Comparison of ENCODE assay signal across 1 cellular context in the genomic region with DNA sequence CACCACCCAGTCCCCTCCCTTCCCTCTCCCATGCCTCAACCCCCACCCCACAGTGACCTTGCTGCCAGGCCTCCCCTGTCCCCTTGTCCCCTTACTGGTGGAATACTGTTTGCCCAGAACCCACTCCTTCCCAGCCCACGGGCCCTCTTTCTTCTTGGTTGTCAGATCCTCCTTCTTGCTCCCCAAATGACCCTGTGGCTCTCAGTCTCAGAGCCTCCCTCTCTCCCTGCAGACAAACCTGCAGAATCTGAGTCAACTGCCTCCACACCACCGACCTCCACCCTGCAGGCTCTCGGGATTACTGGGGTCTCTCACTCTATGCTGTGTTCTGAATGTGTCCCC.
A peak's percentile ranks its signal among the peaks of the same experiment; 100 is the strongest.
TF ChIP-seq lines count a peak whose summit lies in the region.

No MANE protein-coding gene starts in this region.

TF ChIP-seq in HepG2, 621 proteins besides CTCF, POLR2A, EP300 and RAD21:
- TF ChIP-seq ZNF12 (CRISPR knock-in tag; IDR thresholded peaks at IDR 0.05) (no peak), KAT2B (IDR thresholded peaks at IDR 0.05; ENCODE audit: borderline replicate concordance, low read depth, low read length) (no peak), ZNF543 (CRISPR knock-in tag; IDR thresholded peaks at IDR 0.05) (0 out of 2 replicates have a peak, but pooled peaks have one; percentile 12), ZFX (CRISPR knock-in tag; IDR thresholded peaks at IDR 0.05; ENCODE audit: low read depth) (peak; percentile 16), SP4 (CRISPR knock-in tag; IDR thresholded peaks at IDR 0.05) (peak; percentile 11; the same call in 1 of the 2 replicates), ZNF841 (CRISPR knock-in tag; IDR thresholded peaks at IDR 0.05; ENCODE audit: borderline replicate concordance) (no peak), NFE2L1 (CRISPR knock-in tag; IDR thresholded peaks at IDR 0.05; ENCODE audit: borderline replicate concordance) (no peak), ZNF230 (CRISPR knock-in tag; IDR thresholded peaks at IDR 0.05) (0 out of 2 replicates have a peak, but pooled peaks have one; percentile 26)
- TF ChIP-seq, protein P1, sequence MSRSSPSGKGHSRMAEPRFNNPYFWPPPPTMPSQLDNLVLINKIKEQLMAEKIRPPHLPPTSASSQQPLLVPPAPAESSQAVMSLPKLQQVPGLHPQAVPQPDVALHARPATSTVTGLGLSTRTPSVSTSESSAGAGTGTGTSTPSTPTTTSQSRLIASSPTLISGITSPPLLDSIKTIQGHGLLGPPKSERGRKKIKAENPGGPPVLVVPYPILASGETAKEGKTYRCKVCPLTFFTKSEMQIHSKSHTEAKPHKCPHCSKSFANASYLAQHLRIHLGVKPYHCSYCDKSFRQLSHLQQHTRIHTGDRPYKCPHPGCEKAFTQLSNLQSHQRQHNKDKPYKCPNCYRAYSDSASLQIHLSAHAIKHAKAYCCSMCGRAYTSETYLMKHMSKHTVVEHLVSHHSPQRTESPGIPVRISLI (CRISPR knock-in tag; IDR thresholded peaks at IDR 0.05; ENCODE audit: borderline replicate concordance) = 0 out of 2 replicates have a peak, but pooled peaks have one; percentile 1
- TF ChIP-seq, protein P2, sequence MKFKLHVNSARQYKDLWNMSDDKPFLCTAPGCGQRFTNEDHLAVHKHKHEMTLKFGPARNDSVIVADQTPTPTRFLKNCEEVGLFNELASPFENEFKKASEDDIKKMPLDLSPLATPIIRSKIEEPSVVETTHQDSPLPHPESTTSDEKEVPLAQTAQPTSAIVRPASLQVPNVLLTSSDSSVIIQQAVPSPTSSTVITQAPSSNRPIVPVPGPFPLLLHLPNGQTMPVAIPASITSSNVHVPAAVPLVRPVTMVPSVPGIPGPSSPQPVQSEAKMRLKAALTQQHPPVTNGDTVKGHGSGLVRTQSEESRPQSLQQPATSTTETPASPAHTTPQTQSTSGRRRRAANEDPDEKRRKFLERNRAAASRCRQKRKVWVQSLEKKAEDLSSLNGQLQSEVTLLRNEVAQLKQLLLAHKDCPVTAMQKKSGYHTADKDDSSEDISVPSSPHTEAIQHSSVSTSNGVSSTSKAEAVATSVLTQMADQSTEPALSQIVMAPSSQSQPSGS (CRISPR knock-in tag; IDR thresholded peaks at IDR 0.05) = peak; percentile 6; the same call in 1 of the 2 replicates
- TF ChIP-seq, protein P3, sequence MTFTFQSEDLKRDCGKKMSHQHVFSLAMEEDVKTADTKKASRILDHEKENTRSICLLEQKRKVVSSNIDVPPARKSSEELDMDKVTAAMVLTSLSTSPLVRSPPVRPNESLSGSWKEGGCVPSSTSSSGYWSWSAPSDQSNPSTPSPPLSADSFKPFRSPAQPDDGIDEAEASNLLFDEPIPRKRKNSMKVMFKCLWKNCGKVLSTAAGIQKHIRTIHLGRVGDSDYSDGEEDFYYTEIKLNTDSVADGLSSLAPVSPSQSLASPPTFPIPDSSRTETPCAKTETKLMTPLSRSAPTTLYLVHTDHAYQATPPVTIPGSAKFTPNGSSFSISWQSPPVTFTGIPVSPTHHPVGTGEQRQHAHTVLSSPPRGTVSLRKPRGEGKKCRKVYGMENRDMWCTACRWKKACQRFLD (CRISPR knock-in tag; IDR thresholded peaks at IDR 0.05; ENCODE audit: borderline replicate concordance) = peak; percentile 23; the same call in 1 of the 2 replicates
- TF ChIP-seq, protein P4, sequence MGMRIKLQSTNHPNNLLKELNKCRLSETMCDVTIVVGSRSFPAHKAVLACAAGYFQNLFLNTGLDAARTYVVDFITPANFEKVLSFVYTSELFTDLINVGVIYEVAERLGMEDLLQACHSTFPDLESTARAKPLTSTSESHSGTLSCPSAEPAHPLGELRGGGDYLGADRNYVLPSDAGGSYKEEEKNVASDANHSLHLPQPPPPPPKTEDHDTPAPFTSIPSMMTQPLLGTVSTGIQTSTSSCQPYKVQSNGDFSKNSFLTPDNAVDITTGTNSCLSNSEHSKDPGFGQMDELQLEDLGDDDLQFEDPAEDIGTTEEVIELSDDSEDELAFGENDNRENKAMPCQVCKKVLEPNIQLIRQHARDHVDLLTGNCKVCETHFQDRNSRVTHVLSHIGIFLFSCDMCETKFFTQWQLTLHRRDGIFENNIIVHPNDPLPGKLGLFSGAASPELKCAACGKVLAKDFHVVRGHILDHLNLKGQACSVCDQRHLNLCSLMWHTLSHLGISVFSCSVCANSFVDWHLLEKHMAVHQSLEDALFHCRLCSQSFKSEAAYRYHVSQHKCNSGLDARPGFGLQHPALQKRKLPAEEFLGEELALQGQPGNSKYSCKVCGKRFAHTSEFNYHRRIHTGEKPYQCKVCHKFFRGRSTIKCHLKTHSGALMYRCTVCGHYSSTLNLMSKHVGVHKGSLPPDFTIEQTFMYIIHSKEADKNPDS (CRISPR knock-in tag; IDR thresholded peaks at IDR 0.05) = no peak
- TF ChIP-seq, protein P5, sequence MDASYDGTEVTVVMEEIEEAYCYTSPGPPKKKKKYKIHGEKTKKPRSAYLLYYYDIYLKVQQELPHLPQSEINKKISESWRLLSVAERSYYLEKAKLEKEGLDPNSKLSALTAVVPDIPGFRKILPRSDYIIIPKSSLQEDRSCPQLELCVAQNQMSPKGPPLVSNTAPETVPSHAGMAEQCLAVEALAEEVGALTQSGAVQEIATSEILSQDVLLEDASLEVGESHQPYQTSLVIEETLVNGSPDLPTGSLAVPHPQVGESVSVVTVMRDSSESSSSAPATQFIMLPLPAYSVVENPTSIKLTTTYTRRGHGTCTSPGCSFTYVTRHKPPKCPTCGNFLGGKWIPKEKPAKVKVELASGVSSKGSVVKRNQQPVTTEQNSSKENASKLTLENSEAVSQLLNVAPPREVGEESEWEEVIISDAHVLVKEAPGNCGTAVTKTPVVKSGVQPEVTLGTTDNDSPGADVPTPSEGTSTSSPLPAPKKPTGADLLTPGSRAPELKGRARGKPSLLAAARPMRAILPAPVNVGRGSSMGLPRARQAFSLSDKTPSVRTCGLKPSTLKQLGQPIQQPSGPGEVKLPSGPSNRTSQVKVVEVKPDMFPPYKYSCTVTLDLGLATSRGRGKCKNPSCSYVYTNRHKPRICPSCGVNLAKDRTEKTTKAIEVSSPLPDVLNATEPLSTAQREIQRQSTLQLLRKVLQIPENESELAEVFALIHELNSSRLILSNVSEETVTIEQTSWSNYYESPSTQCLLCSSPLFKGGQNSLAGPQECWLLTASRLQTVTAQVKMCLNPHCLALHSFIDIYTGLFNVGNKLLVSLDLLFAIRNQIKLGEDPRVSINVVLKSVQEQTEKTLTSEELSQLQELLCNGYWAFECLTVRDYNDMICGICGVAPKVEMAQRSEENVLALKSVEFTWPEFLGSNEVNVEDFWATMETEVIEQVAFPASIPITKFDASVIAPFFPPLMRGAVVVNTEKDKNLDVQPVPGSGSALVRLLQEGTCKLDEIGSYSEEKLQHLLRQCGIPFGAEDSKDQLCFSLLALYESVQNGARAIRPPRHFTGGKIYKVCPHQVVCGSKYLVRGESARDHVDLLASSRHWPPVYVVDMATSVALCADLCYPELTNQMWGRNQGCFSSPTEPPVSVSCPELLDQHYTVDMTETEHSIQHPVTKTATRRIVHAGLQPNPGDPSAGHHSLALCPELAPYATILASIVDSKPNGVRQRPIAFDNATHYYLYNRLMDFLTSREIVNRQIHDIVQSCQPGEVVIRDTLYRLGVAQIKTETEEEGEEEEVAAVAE (CRISPR knock-in tag; IDR thresholded peaks at IDR 0.05; ENCODE audit: borderline replicate concordance) = no peak
- TF ChIP-seq, protein P6, sequence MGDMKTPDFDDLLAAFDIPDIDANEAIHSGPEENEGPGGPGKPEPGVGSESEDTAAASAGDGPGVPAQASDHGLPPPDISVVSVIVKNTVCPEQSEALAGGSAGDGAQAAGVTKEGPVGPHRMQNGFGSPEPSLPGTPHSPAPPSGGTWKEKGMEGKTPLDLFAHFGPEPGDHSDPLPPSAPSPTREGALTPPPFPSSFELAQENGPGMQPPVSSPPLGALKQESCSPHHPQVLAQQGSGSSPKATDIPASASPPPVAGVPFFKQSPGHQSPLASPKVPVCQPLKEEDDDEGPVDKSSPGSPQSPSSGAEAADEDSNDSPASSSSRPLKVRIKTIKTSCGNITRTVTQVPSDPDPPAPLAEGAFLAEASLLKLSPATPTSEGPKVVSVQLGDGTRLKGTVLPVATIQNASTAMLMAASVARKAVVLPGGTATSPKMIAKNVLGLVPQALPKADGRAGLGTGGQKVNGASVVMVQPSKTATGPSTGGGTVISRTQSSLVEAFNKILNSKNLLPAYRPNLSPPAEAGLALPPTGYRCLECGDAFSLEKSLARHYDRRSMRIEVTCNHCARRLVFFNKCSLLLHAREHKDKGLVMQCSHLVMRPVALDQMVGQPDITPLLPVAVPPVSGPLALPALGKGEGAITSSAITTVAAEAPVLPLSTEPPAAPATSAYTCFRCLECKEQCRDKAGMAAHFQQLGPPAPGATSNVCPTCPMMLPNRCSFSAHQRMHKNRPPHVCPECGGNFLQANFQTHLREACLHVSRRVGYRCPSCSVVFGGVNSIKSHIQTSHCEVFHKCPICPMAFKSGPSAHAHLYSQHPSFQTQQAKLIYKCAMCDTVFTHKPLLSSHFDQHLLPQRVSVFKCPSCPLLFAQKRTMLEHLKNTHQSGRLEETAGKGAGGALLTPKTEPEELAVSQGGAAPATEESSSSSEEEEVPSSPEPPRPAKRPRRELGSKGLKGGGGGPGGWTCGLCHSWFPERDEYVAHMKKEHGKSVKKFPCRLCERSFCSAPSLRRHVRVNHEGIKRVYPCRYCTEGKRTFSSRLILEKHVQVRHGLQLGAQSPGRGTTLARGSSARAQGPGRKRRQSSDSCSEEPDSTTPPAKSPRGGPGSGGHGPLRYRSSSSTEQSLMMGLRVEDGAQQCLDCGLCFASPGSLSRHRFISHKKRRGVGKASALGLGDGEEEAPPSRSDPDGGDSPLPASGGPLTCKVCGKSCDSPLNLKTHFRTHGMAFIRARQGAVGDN (CRISPR knock-in tag; IDR thresholded peaks at IDR 0.05) = peak; percentile 44; the same call in 1 of the 2 replicates
- TF ChIP-seq, protein P7, sequence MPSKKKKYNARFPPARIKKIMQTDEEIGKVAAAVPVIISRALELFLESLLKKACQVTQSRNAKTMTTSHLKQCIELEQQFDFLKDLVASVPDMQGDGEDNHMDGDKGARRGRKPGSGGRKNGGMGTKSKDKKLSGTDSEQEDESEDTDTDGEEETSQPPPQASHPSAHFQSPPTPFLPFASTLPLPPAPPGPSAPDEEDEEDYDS (CRISPR knock-in tag; IDR thresholded peaks at IDR 0.05) = 0 out of 2 replicates have a peak, but pooled peaks have one; percentile 1
